ENCODE assay signal across 28 cellular contexts in the genomic region with DNA sequence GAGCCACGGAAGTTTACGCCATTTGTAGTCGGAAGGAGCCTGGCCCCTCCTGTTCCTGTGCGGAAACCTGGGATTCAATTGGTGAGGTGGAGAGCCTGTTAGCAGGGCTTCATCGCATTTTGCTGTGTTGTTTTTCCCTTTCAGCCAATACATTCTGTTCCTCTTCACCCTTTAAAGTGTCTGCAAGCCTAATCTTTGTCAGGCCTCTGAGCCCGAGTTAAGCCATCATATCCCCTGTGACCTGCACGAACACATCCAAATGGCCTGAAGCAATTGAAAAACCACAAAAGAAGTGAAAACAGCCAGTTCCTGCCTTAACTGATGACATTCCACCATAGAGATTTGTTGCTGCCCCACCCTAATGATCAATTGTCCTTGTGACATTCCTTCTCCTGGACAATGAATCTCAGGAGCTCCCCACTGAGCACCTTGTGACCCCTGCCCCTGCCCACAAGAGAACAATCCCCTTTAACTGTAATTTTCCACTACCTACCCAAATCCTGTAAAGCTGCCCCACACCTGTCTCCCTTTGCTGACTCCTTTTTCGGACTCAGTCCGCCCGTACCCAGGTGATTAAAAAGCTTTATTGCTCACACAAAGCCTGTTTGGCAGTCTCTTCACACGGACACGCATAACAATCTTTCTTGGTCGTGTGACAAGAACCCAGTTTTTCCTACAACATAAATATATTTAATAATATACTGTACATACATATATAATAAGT. TPM values are rescaled to one million over a fixed set of nuclear protein-coding genes. Genes with fewer than 3 reads are reported as not detected.
DNase-seq lines count a peak whose midpoint lies in the region; ATAC-seq, FAIRE-seq and TF ChIP-seq lines count a peak whose summit lies in the region.
"Had no signal": no experiment of that assay in that cellular context is flagged by ENCODE, and none has a peak within 500 bp of the region (broad histone marks: within the 10 kb centered on the region; RNA-seq: fewer than 3 reads in every experiment).

No MANE protein-coding gene starts in this region.

- no peak overlapping the region for H3K18ac ChIP-seq in H1 (ENCODE audit: extremely low read depth, low read length)
- H3K18ac ChIP-seq in trophoblast cell (ENCODE audit: low read length): no peak overlapping the region

- H3K79me2 ChIP-seq in H1 (ENCODE audit: control insufficient read depth in 1 of 2, insufficient read depth in 2 of 2, low read length in 2 of 2): no peaks in the 10 kb centered on the region
- no peaks in the 10 kb centered on the region for H3K79me2 ChIP-seq in trophoblast cell (ENCODE audit: control insufficient read depth, insufficient read depth, low read length, poor library complexity)

- TF ChIP-seq RAD21 in H1 (IDR thresholded peaks at IDR 0.05 in 1 of 2, conservative IDR thresholded peaks at IDR 0.05 in 1 of 2; ENCODE audit: low read depth in 2 of 2, low read length in 2 of 2): no peak

- POLR2A ChIA-PET in H1 (lab: Charles Lee; ENCODE audit: partially characterized antibody): interaction anchor here (1.0 to 1.4 kb wide), 2 partner anchors 8 to 143 kb away, joined by 3 read pairs; no protein-coding TSS in a partner anchor

- H3K4me3 ChIP-seq in NT2/D1 (ENCODE audit: insufficient read length, low read depth): no peak overlapping the region
- no peak overlapping the region; a peak in 1 of 8 replicates for H3K4me3 ChIP-seq in H1 (ENCODE audit: extremely low read depth in 1 of 4, insufficient read depth in 2 of 4, low read depth in 3 of 4, low read length in 4 of 4)
- no peak overlapping the region for H3K4me3 ChIP-seq in trophoblast cell (ENCODE audit: low read depth, low read length)
- H3K4me3 ChIP-seq in upper lobe of right lung: no peak overlapping the region
- H3K4me3 ChIP-seq: BLaER1, colonic mucosa, psoas muscle, SJSA1 had no signal

- no peak overlapping the region for H3K4ac ChIP-seq in H1 (replicated peaks; ENCODE audit: insufficient read length, low read depth, low read length)
- no peak overlapping the region for H3K4ac ChIP-seq in trophoblast cell (ENCODE audit: low read depth, low read length)

- H4K20me1 ChIP-seq in H1 (replicated peaks in 1 of 2; ENCODE audit: control insufficient read depth in 1 of 2, insufficient read depth in 2 of 2, low read length in 2 of 2): no peaks in the 10 kb centered on the region
- H4K20me1 ChIP-seq: BLaER1 had no signal

- H3K27ac ChIP-seq in H1 (ENCODE audit: low read depth, low read length): peak overlapping the region; percentile 10; the same call in 1 of the 2 replicates
- H3K27ac ChIP-seq in trophoblast cell (ENCODE audit: low read depth, low read length): peak overlapping the region; percentile 64
- no peak overlapping the region for H3K27ac ChIP-seq in upper lobe of right lung
- H3K27ac ChIP-seq: BLaER1, colonic mucosa, neutrophil, psoas muscle, SJSA1 had no signal

- no peak overlapping the region for H2BK12ac ChIP-seq in H1 (ENCODE audit: low read depth, low read length)
- no peak overlapping the region for H2BK12ac ChIP-seq in trophoblast cell (ENCODE audit: low read length)

- H2AFZ ChIP-seq in H1 (ENCODE audit: low read length) (peak overlapping the region; percentile 91), trophoblast cell (ENCODE audit: insufficient read depth, low read length, poor library complexity) (no peak overlapping the region)

- no peak overlapping the region for H2BK20ac ChIP-seq in H1 (ENCODE audit: low read length)

- H3K9me3 ChIP-seq in NT2/D1 (ENCODE audit: insufficient read depth, low read length) (peaks cover 9% of the 10 kb centered on the region; the same call in 1 of the 2 replicates), H1 (ENCODE audit: insufficient read depth in 2 of 2, low read depth in 1 of 2, low read length in 1 of 2) (no peaks in the 10 kb centered on the region; a peak in 1 of 4 replicates), trophoblast cell (ENCODE audit: insufficient read depth, low read depth, low read length) (no peaks in the 10 kb centered on the region), upper lobe of right lung (no peaks in the 10 kb centered on the region)
- H3K9me3 ChIP-seq: BLaER1, colonic mucosa, neutrophil, psoas muscle, SJSA1 had no signal

- H4K5ac ChIP-seq in H1 (ENCODE audit: insufficient read length, low read depth, low read length): no peak overlapping the region

- TF ChIP-seq POLR2A in H1 (IDR thresholded peaks at IDR 0.05; ENCODE audit: control extremely low read depth in 1 of 2, low read depth in 2 of 2, low read length in 2 of 2): no peak

- peak overlapping the region; percentile 17 to 18; a peak in 2 of 4 replicates for H3K4me2 ChIP-seq in H1 (ENCODE audit: insufficient read depth in 1 of 2, low read depth in 2 of 2, low read length in 2 of 2)
- H3K4me2 ChIP-seq in trophoblast cell (ENCODE audit: low read length): no peak overlapping the region
- H3K4me2 ChIP-seq: BLaER1 had no signal

- no peak for TF ChIP-seq EP300 in H1 (IDR thresholded peaks at IDR 0.05; ENCODE audit: borderline replicate concordance in 1 of 2, low read depth in 2 of 2, low read length in 2 of 2)

- WGBS in H1 (ENCODE audit: extremely low coverage in 1 of 2, insufficient coverage in 1 of 2, insufficient read length in 1 of 2, insufficient replicate concordance in 2 of 2, low coverage in 1 of 2, low lambda C conversion rate in 2 of 2, missing lambda C conversion rate in 1 of 2), 2 experiments: 83% methylated on average over 13 of the region's 13 CpGs; no CpG with 5 or more reads in 1 of the 2 experiments
- WGBS in trophoblast cell (ENCODE audit: extremely low coverage, insufficient coverage, insufficient read length): no CpG with 5 or more reads among the region's 13 CpGs

- H4K12ac ChIP-seq in trophoblast cell (ENCODE audit: low read depth, low read length): no peak overlapping the region

- no peak overlapping the region for H4K91ac ChIP-seq in H1 (replicated peaks; ENCODE audit: insufficient read length, low read length)
- peak overlapping the region; percentile 48 for H4K91ac ChIP-seq in trophoblast cell (ENCODE audit: low read depth, low read length)

- no peak overlapping the region for H3K56ac ChIP-seq in H1 (replicated peaks; ENCODE audit: insufficient read length, low read depth, low read length)

- TF ChIP-seq CTCF in H1 (IDR thresholded peaks at IDR 0.05; ENCODE audit: control extremely low read depth in 1 of 3, insufficient read depth in 1 of 3, low read depth in 1 of 3, low read length in 3 of 3) (no peak), upper lobe of right lung (IDR thresholded peaks at IDR 0.05) (no peak)

- H3K23me2 ChIP-seq in H1 (ENCODE audit: low read depth, low read length): no peaks in the 10 kb centered on the region

- H3K36me3 ChIP-seq in NT2/D1 (ENCODE audit: insufficient read depth, insufficient read length, low read length) (no peaks in the 10 kb centered on the region), H1 (ENCODE audit: control insufficient read depth in 2 of 4, insufficient read depth in 4 of 4, low read length in 3 of 4) (no peaks in the 10 kb centered on the region), trophoblast cell (ENCODE audit: control insufficient read depth in 1 of 2, insufficient read depth in 2 of 2, low read length in 2 of 2) (no peaks in the 10 kb centered on the region), upper lobe of right lung (no peaks in the 10 kb centered on the region)
- H3K36me3 ChIP-seq: BLaER1, colonic mucosa, neutrophil, SJSA1 had no signal

- H4K8ac ChIP-seq in H1 (ENCODE audit: extremely low read depth, insufficient read depth, low read length) (no peak overlapping the region), trophoblast cell (ENCODE audit: low read depth, low read length) (no peak overlapping the region)

- DNase-seq in ELR (ENCODE audit: low read depth) (peak; percentile 57), NT2/D1 (ENCODE audit: low read depth, low spot score) (peak; percentile 51), H1 (ENCODE audit: low read depth in 1 of 2, low spot score in 2 of 2) (peak in 1 of 2 experiments; percentile 15), trophoblast cell (no peak), Kasumi-1 (lab: John Stamatoyannopoulos, UW) (no peak), DMS53 treated with DMSO at 0.1 percent for 48 hours (lab: John Stamatoyannopoulos, UW; ENCODE audit: unreplicated experiment) (no peak), upper lobe of right lung (no peak)
- DNase-seq: ACHN; activated CD4-positive, alpha-beta T cell treated with anti-CD3 and anti-CD28 coated beads for 48 hours; activated naive CD4-positive, alpha-beta T cell treated with Interleukin-2 at 50 U/mL for 16 hours; activated T-cell treated with anti-CD3 and anti-CD28 coated beads, Interleukin-2, amount 50 U/mL, for 4 hours; colonic mucosa; DMS53; head of caudate nucleus; left cardiac atrium; NCI-H2107; NCI-H446 treated with DMSO at 0.1 percent for 48 hours; psoas muscle; stimulated activated CD4-positive, alpha-beta T cell treated with anti-CD3 and anti-CD28 coated beads, Interleukin-1b, Interleukin-23, amount 100 ng/mL, for 48 hours; T-helper 17 cell had no signal

- H2BK120ac ChIP-seq in H1 (replicated peaks; ENCODE audit: low read depth, low read length): no peak overlapping the region
- H2BK120ac ChIP-seq in trophoblast cell (ENCODE audit: insufficient read depth, low read length, poor library complexity): peak overlapping the region; percentile 41

- H2BK15ac ChIP-seq in H1 (ENCODE audit: low read length): no peak overlapping the region

- no peak overlapping the region for H3K14ac ChIP-seq in H1 (ENCODE audit: insufficient read length)
- H3K14ac ChIP-seq in trophoblast cell (ENCODE audit: low read length): no peak overlapping the region

- H2BK5ac ChIP-seq in H1 (ENCODE audit: low read depth, low read length) (no peak overlapping the region; the same call in 1 of the 2 replicates), trophoblast cell (ENCODE audit: low read depth, low read length, poor library complexity) (no peak overlapping the region)

- ATAC-seq in GM19452 (IDR thresholded peaks at IDR 0.05; ENCODE audit: unreplicated experiment): no peak
- ATAC-seq in upper lobe of right lung: no peak
- ATAC-seq: activated T-cell treated with anti-CD3 and anti-CD28 coated beads, Interleukin-2, amount 50 U/mL, for 4 hours; left cardiac atrium; Panc1; psoas muscle; T-helper 17 cell had no signal

- H3K9ac ChIP-seq in NT2/D1 (ENCODE audit: insufficient read length, low read depth) (no peak overlapping the region), H1 (replicated peaks in 1 of 4; ENCODE audit: extremely low read depth in 1 of 4, low read depth in 3 of 4, low read length in 3 of 4) (no peak overlapping the region), trophoblast cell (ENCODE audit: low read length) (no peak overlapping the region)
- H3K9ac ChIP-seq: BLaER1 had no signal

- no peak overlapping the region for H2AK5ac ChIP-seq in H1 (ENCODE audit: low read depth, low read length)
- H2AK5ac ChIP-seq in trophoblast cell (ENCODE audit: low read length): no peak overlapping the region

- CTCF ChIA-PET in H1 (lab: Charles Lee; ENCODE audit: partially characterized antibody): interaction anchor here (0.5 to 2.0 kb wide), 16 partner anchors 9 to 904 kb away, joined by 3 to 7 read pairs (median 4); a partner anchor contains a TSS

- no peaks in the 10 kb centered on the region for H3K27me3 ChIP-seq in NT2/D1 (ENCODE audit: insufficient read depth, insufficient read length)
- no peaks in the 10 kb centered on the region for H3K27me3 ChIP-seq in H1 (replicated peaks in 1 of 4; ENCODE audit: control insufficient read depth in 3 of 4, extremely low read depth in 1 of 4, insufficient read depth in 3 of 4, low read length in 3 of 4)
- H3K27me3 ChIP-seq in trophoblast cell (ENCODE audit: insufficient read depth, low read length): no peaks in the 10 kb centered on the region
- no peaks in the 10 kb centered on the region for H3K27me3 ChIP-seq in upper lobe of right lung
- H3K27me3 ChIP-seq: BLaER1, colonic mucosa, SJSA1 had no signal

- H3K4me1 ChIP-seq in NT2/D1 (ENCODE audit: insufficient read depth, insufficient read length) (no peaks in the 10 kb centered on the region), H1 (replicated peaks in 1 of 4; ENCODE audit: control insufficient read depth in 3 of 4, insufficient read depth in 4 of 4, low read length in 3 of 4) (peaks cover 0 to 7% (median 5%) of the 10 kb centered on the region in 4 experiments; a peak in 4 of 7 replicates), trophoblast cell (ENCODE audit: control insufficient read depth in 1 of 2, insufficient read depth in 2 of 2, low read length in 2 of 2) (peaks cover 3% of the 10 kb centered on the region in 2 experiments), upper lobe of right lung (no peaks in the 10 kb centered on the region)
- H3K4me1 ChIP-seq: BLaER1, colonic mucosa, psoas muscle, SJSA1 had no signal

- intact Hi-C loops in upper lobe of right lung (cut with DNase I): no loop called here

- H3K79me1 ChIP-seq in H1 (ENCODE audit: low read depth, low read length) (no peaks in the 10 kb centered on the region), trophoblast cell (ENCODE audit: low read length) (peaks cover 5% of the 10 kb centered on the region)

- H3K23ac ChIP-seq in H1 (ENCODE audit: insufficient read length) (no peak overlapping the region), trophoblast cell (ENCODE audit: low read length) (no peak overlapping the region)

- FAIRE-seq in H1 (lab: Jason Lieb, UNC): no peak
- FAIRE-seq: GM12891 had no signal

RNA-seq across cellular contexts. Expression of a gene that starts 37.1 kb away (rescaled TPM):
- not detected in 2 replicates for total RNA-seq in H1 (2021; fragmentation: NEBNext Ultra II Directional; extraction: Animal tissue kit (Norgen Biotek cat#: 25700))
- polyA plus RNA-seq in H1 (2011; rRNA removed): not detected in 2 replicates
- not detected for polyA plus RNA-seq in H1 (2011; cell fraction: cytosol; rRNA removed)
- polyA plus RNA-seq in H1 (2011; cell fraction: nucleus; rRNA removed): not detected
- not detected in 4 replicates for polyA plus RNA-seq in H1 (2012, experiment 1 of 2)
- not detected for polyA plus RNA-seq in H1 (2012, experiment 2 of 2)
- polyA plus RNA-seq in H1 (2013, experiment 1 of 2): 0.02 TPM
- polyA plus RNA-seq in H1 (2013, experiment 2 of 2): not detected
- polyA minus RNA-seq in H1 (2011; rRNA and poly(A)+ RNA removed): not detected in 2 replicates
- not detected for polyA minus RNA-seq in H1 (2011; cell fraction: cytosol; rRNA and poly(A)+ RNA removed)
- not detected for polyA minus RNA-seq in H1 (2011; cell fraction: nucleus; rRNA and poly(A)+ RNA removed)
- polyA plus RNA-seq in trophoblast cell (2013): 0.26 and 0.33 TPM in 2 replicates
- 0.75 TPM for total RNA-seq in upper lobe of right lung
- total RNA-seq: activated T-cell treated with anti-CD3 and anti-CD28 coated beads, Interleukin-2, amount 50 U/mL, for 4 hours; H7; left cardiac atrium; psoas muscle; T-helper 17 cell had no signal
- polyA plus RNA-seq: psoas muscle had no signal

RNA-seq across cellular contexts. Expression of a gene that starts 43.6 kb away (rescaled TPM):
- not detected in 2 replicates for total RNA-seq in H1 (2021; fragmentation: NEBNext Ultra II Directional; extraction: Animal tissue kit (Norgen Biotek cat#: 25700))
- polyA plus RNA-seq in H1 (2011; rRNA removed): not detected in 2 replicates
- polyA plus RNA-seq in H1 (2011; cell fraction: cytosol; rRNA removed): not detected
- not detected for polyA plus RNA-seq in H1 (2011; cell fraction: nucleus; rRNA removed)
- not detected in 4 replicates for polyA plus RNA-seq in H1 (2012, experiment 1 of 2)
- not detected for polyA plus RNA-seq in H1 (2012, experiment 2 of 2)
- polyA plus RNA-seq in H1 (2013, experiment 1 of 2): not detected
- not detected for polyA plus RNA-seq in H1 (2013, experiment 2 of 2)
- not detected in 2 replicates for polyA minus RNA-seq in H1 (2011; rRNA and poly(A)+ RNA removed)
- not detected for polyA minus RNA-seq in H1 (2011; cell fraction: cytosol; rRNA and poly(A)+ RNA removed)
- not detected for polyA minus RNA-seq in H1 (2011; cell fraction: nucleus; rRNA and poly(A)+ RNA removed)
- 0.03 TPM in 1 of 2 replicates, not detected in the other for polyA plus RNA-seq in trophoblast cell (2013)
- total RNA-seq in upper lobe of right lung: not detected
- total RNA-seq: activated T-cell treated with anti-CD3 and anti-CD28 coated beads, Interleukin-2, amount 50 U/mL, for 4 hours; colonic mucosa; H7; left cardiac atrium; psoas muscle; SJSA1; T-helper 17 cell; urinary bladder had no signal
- polyA plus RNA-seq: psoas muscle had no signal

Comparison
In these comparisons a context has a peak if more than half of its experiments do, and no peak if none do; other contexts are left out.
1. DNase-seq: peak in ELR (single experiment) and NT2/D1 (single experiment); none in trophoblast cell (0 of 2), Kasumi-1 (0 of 2), DMS53 treated with DMSO at 0.1 percent for 48 hours (single experiment) and upper lobe of right lung (single experiment).